ENCODE assay signal across 24 cellular contexts in genomic region chr1:240415532-240415931, GRCh38.
"Had no signal": no experiment of that assay in that cellular context is flagged by ENCODE, and none has a peak within 500 bp of the region (broad histone marks: within the 10 kb centered on the region; RNA-seq: fewer than 3 reads in every experiment).

No MANE protein-coding gene starts in this region.

- H3K4me3 Mint-ChIP-seq: activated naive CD4-positive, alpha-beta T cell treated with anti-CD3 and anti-CD28 coated beads, Interleukin-2, amount 50 U/mL, for 24 hours; central memory CD8-positive, alpha-beta T cell; naive thymus-derived CD4-positive, alpha-beta T cell; stimulated activated naive B cell treated with anti-CD40 and anti-IgM and Interleukin-4, amounts not matched to agents 10 μg/mL and 1 μg/mL and 100 μg/mL, for 72 hours; WTC11 had no signal

- H3K36me3 ChIP-seq: brain microvascular endothelial cell, esophagus muscularis mucosa, lower lobe of right lung, transverse colon, uterus had no signal

- DNase-seq: activated gamma-delta T cell treated with Interleukin-2 at 50 U/mL for 16 hours; activated T-cell treated with anti-CD3 and anti-CD28 coated beads, Interleukin-2, amount 50 U/mL, for 1 hour; aorta; brain microvascular endothelial cell; effector memory CD4-positive, alpha-beta T cell; head of caudate nucleus; kidney; lower lobe of right lung; naive thymus-derived CD4-positive, alpha-beta T cell; small intestine; stimulated activated CD4-positive, alpha-beta T cell treated with anti-CD3 and anti-CD28 coated beads, Interleukin-15, amount 100 ng/mL, for 24 hours; stimulated activated CD8-positive, alpha-beta memory T cell treated with anti-CD3 and anti-CD28 coated beads, Interleukin-4, amount 100 ng/mL, for 48 hours; stimulated activated naive B cell treated with anti-CD40 and anti-IgM and Interleukin-4, amounts not matched to agents 10 μg/mL and 1 μg/mL and 100 μg/mL, for 72 hours; T1000; transverse colon; uterus had no signal

- H3K9me3 Mint-ChIP-seq: WTC11 had no signal

- FAIRE-seq: colon, endothelial cell of umbilical vein, frontal cortex, kidney, small intestine had no signal

- H3K36me3 Mint-ChIP-seq: naive thymus-derived CD4-positive, alpha-beta T cell; stimulated activated naive B cell treated with anti-CD40 and anti-IgM and Interleukin-4, amounts not matched to agents 10 μg/mL and 1 μg/mL and 100 μg/mL, for 72 hours; WTC11 had no signal

- H3K27ac Mint-ChIP-seq: activated naive CD4-positive, alpha-beta T cell treated with anti-CD3 and anti-CD28 coated beads, Interleukin-2, amount 50 U/mL, for 24 hours; naive thymus-derived CD4-positive, alpha-beta T cell; stimulated activated naive B cell treated with anti-CD40 and anti-IgM and Interleukin-4, amounts not matched to agents 10 μg/mL and 1 μg/mL and 100 μg/mL, for 72 hours; WTC11 had no signal

- H3K4me1 ChIP-seq: esophagus muscularis mucosa, lower lobe of right lung, transverse colon, uterus had no signal

- H3K4me3 ChIP-seq: esophagus muscularis mucosa, lower lobe of right lung, transverse colon, uterus had no signal

- H3K27me3 Mint-ChIP-seq: central memory CD8-positive, alpha-beta T cell; stimulated activated naive B cell treated with anti-CD40 and anti-IgM and Interleukin-4, amounts not matched to agents 10 μg/mL and 1 μg/mL and 100 μg/mL, for 72 hours had no signal

- H3K27ac ChIP-seq: brain microvascular endothelial cell, esophagus muscularis mucosa, lower lobe of right lung, transverse colon, uterus had no signal

- H3K9me3 ChIP-seq: esophagus muscularis mucosa, lower lobe of right lung, transverse colon, uterus had no signal

- H3K27me3 ChIP-seq: brain microvascular endothelial cell, esophagus muscularis mucosa, transverse colon, uterus had no signal

- H3K4me1 Mint-ChIP-seq: activated naive CD4-positive, alpha-beta T cell treated with anti-CD3 and anti-CD28 coated beads, Interleukin-2, amount 50 U/mL, for 24 hours; central memory CD8-positive, alpha-beta T cell; naive thymus-derived CD4-positive, alpha-beta T cell; stimulated activated naive B cell treated with anti-CD40 and anti-IgM and Interleukin-4, amounts not matched to agents 10 μg/mL and 1 μg/mL and 100 μg/mL, for 72 hours; WTC11 had no signal

- ATAC-seq: naive thymus-derived CD4-positive, alpha-beta T cell; sciatic nerve; stimulated activated naive B cell treated with anti-CD40 and anti-IgM and Interleukin-4, amounts not matched to agents 10 μg/mL and 1 μg/mL and 100 μg/mL, for 72 hours; WTC11 had no signal
